In the genomic region with DNA sequence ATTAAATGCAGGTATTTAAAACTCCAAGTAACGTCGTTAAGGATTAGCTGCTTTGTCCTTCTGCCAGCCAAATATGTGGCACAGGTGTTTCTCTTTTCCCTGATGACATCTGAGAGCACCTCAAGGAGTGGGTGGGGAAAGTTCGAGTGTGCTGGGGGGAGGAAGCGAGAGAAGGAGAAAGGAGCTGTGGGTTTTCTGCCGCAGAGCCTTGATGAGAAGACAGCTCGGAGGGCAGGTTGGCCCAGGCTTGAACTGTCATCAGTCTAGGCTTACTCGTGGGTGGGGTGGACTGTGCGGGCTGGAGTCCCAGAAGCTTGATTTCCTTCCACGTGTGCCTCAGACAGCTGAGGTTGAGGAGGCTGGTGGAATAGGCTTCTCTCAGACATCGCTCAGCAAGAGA, we compare ENCODE assay signal across 8 cellular contexts. TPM values are rescaled to one million over a fixed set of nuclear protein-coding genes. Genes with fewer than 3 reads are reported as not detected.
DNase-seq lines count a peak whose midpoint lies in the region; ATAC-seq, FAIRE-seq and TF ChIP-seq lines count a peak whose summit lies in the region.

No MANE protein-coding gene starts in this region.

- H3K4me3 ChIP-seq in A549 (no peak overlapping the region), mucosa of stomach (ENCODE audit: low read length) (no peak overlapping the region), tibial artery (no peak overlapping the region), left ventricle myocardium inferior (no peak overlapping the region)

- H3K4me2 ChIP-seq in A549, result no peak overlapping the region

- ATAC-seq in A549, result no peak
- peak; percentile 52 for ATAC-seq in GM19395 (IDR thresholded peaks at IDR 0.05; ENCODE audit: unreplicated experiment)
- ATAC-seq in HG03565 (IDR thresholded peaks at IDR 0.05; ENCODE audit: unreplicated experiment), result peak; percentile 47

- TF ChIP-seq EP300 in A549 (IDR thresholded peaks at IDR 0.05), result no peak

- no peak for FAIRE-seq in A549 (lab: Jason Lieb, UNC)

- no peaks in the 10 kb centered on the region for H3K9me3 ChIP-seq in A549
- no peaks in the 10 kb centered on the region for H3K9me3 ChIP-seq in mucosa of stomach (ENCODE audit: control insufficient read depth, low read length)
- no peaks in the 10 kb centered on the region for H3K9me3 ChIP-seq in tibial artery
- no peaks in the 10 kb centered on the region for H3K9me3 ChIP-seq in left ventricle myocardium inferior (replicated peaks)

- POLR2A ChIA-PET in A549 (lab: Yijun Ruan, JAX), result no interaction called here

- TF ChIP-seq CTCF in A549 (IDR thresholded peaks at IDR 0.05) (no peak), tibial artery (IDR thresholded peaks at IDR 0.05) (no peak), left ventricle myocardium inferior (IDR thresholded peaks at IDR 0.05; ENCODE audit: borderline replicate concordance) (no peak)

- CTCF ChIA-PET in A549 (lab: Yijun Ruan, JAX), result no interaction called here

- TF ChIP-seq RAD21 in A549 (conservative IDR thresholded peaks at IDR 0.05 in 1 of 2, IDR thresholded peaks at IDR 0.05 in 1 of 2), result no peak

- DNase-seq in A549 (ENCODE audit: low read depth in 1 of 2, low spot score in 1 of 2), result no peak
- peak; percentile 75 for DNase-seq in activated T-cell treated with anti-CD3 and anti-CD28 coated beads for 4 hours
- DNase-seq in tibial artery, result no peak
- no peak for DNase-seq in DMS 273 treated with DMSO at 0.1 percent for 48 hours (lab: John Stamatoyannopoulos, UW)
- DNase-seq in left ventricle myocardium inferior, result no peak

- H3K27ac ChIP-seq in A549 (peak overlapping the region; percentile 25 to 93; a peak in 5 of 6 replicates), tibial artery (peak overlapping the region; percentile 76 to 79), left ventricle myocardium inferior (replicated peaks) (no peak overlapping the region)

- H3K36me3 ChIP-seq in mucosa of stomach (ENCODE audit: control insufficient read depth, insufficient read depth, low read length), result no peaks in the 10 kb centered on the region
- no peaks in the 10 kb centered on the region for H3K36me3 ChIP-seq in tibial artery
- H3K36me3 ChIP-seq in left ventricle myocardium inferior, result no peaks in the 10 kb centered on the region

- WGBS in A549 (ENCODE audit: missing lambda C conversion rate), result 96% methylated on average over 10 of the region's 10 CpGs

- H3K27me3 ChIP-seq in mucosa of stomach (ENCODE audit: control insufficient read depth, insufficient read depth, low read length) (no peaks in the 10 kb centered on the region), tibial artery (no peaks in the 10 kb centered on the region), left ventricle myocardium inferior (ENCODE audit: low read depth) (peaks cover 13% of the 10 kb centered on the region)

- intact Hi-C loops in tibial artery (cut with DNase I; ENCODE audit: low total_unique reads), result no loop called here
- intact Hi-C loops in left ventricle myocardium inferior (cut with micrococcal nuclease), result no loop called here

- H3K9ac ChIP-seq in mucosa of stomach (ENCODE audit: low read length), result peak overlapping the region; percentile 10

- TF ChIP-seq POLR2A in A549 (IDR thresholded peaks at IDR 0.05; ENCODE audit: low read length), result no peak

- H3K4me1 ChIP-seq in A549, result peaks cover 39% of the 10 kb centered on the region
- H3K4me1 ChIP-seq in mucosa of stomach (ENCODE audit: control insufficient read depth, insufficient read depth, low read length), result peaks cover 54% of the 10 kb centered on the region
- H3K4me1 ChIP-seq in tibial artery, result peaks cover 0 to 86% (median 67%) of the 10 kb centered on the region in 4 donors
- H3K4me1 ChIP-seq in left ventricle myocardium inferior, result peaks cover 36% of the 10 kb centered on the region

TF ChIP-seq in A549, 52 proteins besides CTCF, POLR2A, EP300 and RAD21:
- TF ChIP-seq JUN (IDR thresholded peaks at IDR 0.05) (no peak), TP53 (CRISPR knock-in tag; IDR thresholded peaks at IDR 0.05) (no peak), FOSL2 (IDR thresholded peaks at IDR 0.05) (no peak), FOSL2 (CRISPR knock-in tag; IDR thresholded peaks at IDR 0.05) (no peak), PHF8 (IDR thresholded peaks at IDR 0.05; ENCODE audit: borderline replicate concordance, low read depth) (no peak), RNF2 (IDR thresholded peaks at IDR 0.05; ENCODE audit: borderline replicate concordance, low read depth) (no peak), HMGXB4 (CRISPR knock-in tag; IDR thresholded peaks at IDR 0.05; ENCODE audit: borderline replicate concordance) (no peak), ATOH8 (CRISPR knock-in tag; IDR thresholded peaks at IDR 0.05; ENCODE audit: low read depth) (no peak), HOXA7 (CRISPR knock-in tag; IDR thresholded peaks at IDR 0.05) (no peak), FOXS1 (CRISPR knock-in tag; IDR thresholded peaks at IDR 0.05) (no peak), E2F6 (IDR thresholded peaks at IDR 0.05; ENCODE audit: borderline replicate concordance, low read depth) (no peak)
- TF ChIP-seq, protein P1, sequence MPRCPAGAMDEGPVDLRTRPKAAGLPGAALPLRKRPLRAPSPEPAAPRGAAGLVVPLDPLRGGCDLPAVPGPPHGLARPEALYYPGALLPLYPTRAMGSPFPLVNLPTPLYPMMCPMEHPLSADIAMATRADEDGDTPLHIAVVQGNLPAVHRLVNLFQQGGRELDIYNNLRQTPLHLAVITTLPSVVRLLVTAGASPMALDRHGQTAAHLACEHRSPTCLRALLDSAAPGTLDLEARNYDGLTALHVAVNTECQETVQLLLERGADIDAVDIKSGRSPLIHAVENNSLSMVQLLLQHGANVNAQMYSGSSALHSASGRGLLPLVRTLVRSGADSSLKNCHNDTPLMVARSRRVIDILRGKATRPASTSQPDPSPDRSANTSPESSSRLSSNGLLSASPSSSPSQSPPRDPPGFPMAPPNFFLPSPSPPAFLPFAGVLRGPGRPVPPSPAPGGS (IDR thresholded peaks at IDR 0.05), result no peak

RNA-seq across cellular contexts. Expression of gene SORL1, which starts 15.9 kb away (rescaled TPM):
- polyA plus RNA-seq in A549 (2011; rRNA removed) (3.8 and 4.8 TPM in 2 replicates), A549 (2017; fragmentation: RNase III; extraction: RNeasy Plus Mini Kit Qiagen cat#74134 plus additional on column Dnase treatment) (0.45 to 0.77 TPM (median 0.58 TPM) in 3 replicates)
- 1.2 and 1.6 TPM in 2 replicates for polyA plus RNA-seq in A549 (2012; cell fraction: cytosol; rRNA removed)
- polyA plus RNA-seq in A549 (2012; cell fraction: nucleus; rRNA removed), result 4.0 and 5.9 TPM in 2 replicates
- 24.2 and 31.8 TPM in 2 replicates for polyA minus RNA-seq in A549 (2011; rRNA and poly(A)+ RNA removed)
- total RNA-seq in left ventricle myocardium inferior, result 7.1 TPM

Comparison
In these comparisons a context has a peak if more than half of its experiments do, and no peak if none do; other contexts are left out.
1. ATAC-seq: peak in GM19395 (single experiment) and HG03565 (single experiment); none in A549 (0 of 2).